Comparison of ENCODE assay signal across 26 cellular contexts in the genomic region with DNA sequence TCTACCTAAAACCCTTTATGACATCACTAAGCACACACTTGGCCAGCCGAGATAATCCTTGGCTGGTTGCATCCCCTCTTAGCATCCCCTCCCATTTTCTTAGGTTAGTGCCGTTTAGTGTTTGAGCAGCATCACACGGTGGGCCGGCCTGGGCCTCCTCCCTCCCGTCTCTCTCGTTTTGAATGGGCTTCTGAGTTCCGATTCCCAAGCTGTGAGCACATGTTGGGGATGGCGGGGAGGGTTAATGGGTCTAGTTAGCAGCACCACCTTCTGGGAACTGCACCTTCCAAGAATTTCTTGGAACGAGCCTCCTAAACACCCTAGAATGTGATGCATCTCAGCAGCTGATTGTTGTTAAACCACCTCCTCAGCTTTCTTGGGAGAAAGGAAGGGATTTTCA.
"Had no signal": no experiment of that assay in that cellular context is flagged by ENCODE, and none has a peak within 500 bp of the region (broad histone marks: within the 10 kb centered on the region; RNA-seq: fewer than 3 reads in every experiment).

No MANE protein-coding gene starts in this region.

- H3K4me2 ChIP-seq: KMS-11 had no signal

- H3K9ac ChIP-seq: KMS-11 had no signal

- H3K36me3 Mint-ChIP-seq: IgD-negative memory B cell had no signal

- H3K9me3 Mint-ChIP-seq: IgD-negative memory B cell had no signal

- H3K27ac Mint-ChIP-seq: IgD-negative memory B cell had no signal

- H3K36me3 ChIP-seq: SJSA1 had no signal

- H3K4me1 ChIP-seq: SJSA1 had no signal

- FAIRE-seq: HTR-8/SVneo, K562, RCC 7860 had no signal

- H3K4me1 Mint-ChIP-seq: IgD-negative memory B cell had no signal

- DNase-seq: Kasumi-1, MM.1S, NCI-H1092 treated with DMSO at 0.1 percent for 48 hours, NCI-H1417, NCI-H1436 treated with DMSO at 0.1 percent for 48 hours, NCI-H1694, NCI-H1930, NCI-H2081, NCI-H2107, NCI-H226, NCI-H446, NCI-H510A, NCI-H524 treated with DMSO at 0.1 percent for 48 hours, NCI-H69, NCI-H774, Right ventricle myocardium superior, RPMI8226, SIG-M5 had no signal

- H3K4me3 Mint-ChIP-seq: IgD-negative memory B cell had no signal

- ATAC-seq: K562 had no signal

- H3K4me3 ChIP-seq: K562, SJSA1, SK-N-MC had no signal

- H3K9me3 ChIP-seq: SJSA1 had no signal

- H3K27ac ChIP-seq: HL-60, KMS-11, SJSA1, SK-N-MC had no signal

- H3K27me3 ChIP-seq: SJSA1 had no signal
